ENCODE assay signal across 17 cellular contexts in the genomic region with DNA sequence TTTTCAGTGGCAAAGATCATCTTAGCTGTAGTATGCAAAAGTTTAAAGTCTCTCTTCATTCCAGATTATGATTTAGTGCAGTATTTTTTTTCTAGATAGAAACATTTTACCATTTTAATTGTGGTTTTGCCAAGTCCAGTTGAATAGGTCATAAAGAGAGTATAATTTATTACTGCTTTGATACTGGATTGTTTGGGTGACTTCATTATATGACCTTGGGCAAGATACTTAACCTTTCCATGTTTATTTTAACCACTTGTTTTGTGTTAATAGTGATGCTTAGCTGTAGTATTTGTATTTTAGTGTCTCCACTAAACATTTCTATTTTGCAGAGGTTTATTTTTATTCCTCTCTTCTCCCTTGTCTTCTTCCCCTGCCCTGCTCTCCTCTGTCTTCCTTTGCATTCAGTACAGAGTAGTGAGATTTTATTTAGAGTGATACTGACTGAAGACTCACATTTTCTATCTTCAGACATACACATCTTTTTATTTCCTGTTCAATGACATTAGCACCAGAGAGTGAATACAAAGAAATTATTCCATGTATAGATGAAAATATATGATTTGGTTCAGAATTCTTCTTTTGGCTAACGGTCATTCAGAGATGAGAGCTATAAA.
DNase-seq lines count a peak whose midpoint lies in the region; ATAC-seq and TF ChIP-seq lines count a peak whose summit lies in the region.
"Had no signal": no experiment of that assay in that cellular context is flagged by ENCODE, and none has a peak within 500 bp of the region (broad histone marks: within the 10 kb centered on the region; RNA-seq: fewer than 3 reads in every experiment).

No MANE protein-coding gene starts in this region.

- DNase-seq in heart right ventricle (no peak), right cardiac atrium (no peak), T-helper 17 cell (no peak), left kidney (ENCODE audit: low read depth, low spot score) (peak; percentile 35), uterus (no peak), germinal center (ENCODE audit: low spot score) (no peak), DMS153 (lab: John Stamatoyannopoulos, UW) (no peak)
- DNase-seq: activated CD4-positive, CD25-positive, alpha-beta regulatory T cell; NCI-H146; NCI-H510A treated with DMSO at 0.1 percent for 48 hours; ovary; PC-9; SW 1271 had no signal

- TF ChIP-seq CTCF in heart right ventricle (IDR thresholded peaks at IDR 0.05) (no peak), uterus (IDR thresholded peaks at IDR 0.05) (no peak)

- peak overlapping the region in 4 of 10 donors; percentile 7 to 58 (median 54) for H3K4me3 ChIP-seq in heart right ventricle
- no peak overlapping the region for H3K4me3 ChIP-seq in right cardiac atrium (ENCODE audit: low read length)
- no peak overlapping the region for H3K4me3 ChIP-seq in uterus
- H3K4me3 ChIP-seq: ovary, PC-9, vagina had no signal

- H3K27ac Mint-ChIP-seq in T-helper 17 cell: peak overlapping the region; percentile 56
- H3K27ac Mint-ChIP-seq: stimulated activated naive CD8-positive, alpha-beta T cell treated with anti-CD3 and anti-CD28 coated beads, Interleukin-15, Interleukin-2, amounts not matched to agents 100 ng/mL and 50 ng/mL, for 24 hours had no signal

- H3K4me3 Mint-ChIP-seq in T-helper 17 cell: no peak overlapping the region

- H3K4me1 ChIP-seq in heart right ventricle: peaks cover 0 to 50% (median 22%) of the 10 kb centered on the region in 9 donors
- no peaks in the 10 kb centered on the region for H3K4me1 ChIP-seq in right cardiac atrium (ENCODE audit: control insufficient read depth, insufficient read depth, low read length)
- peaks cover 0 to 7% of the 10 kb centered on the region in 2 donors for H3K4me1 ChIP-seq in uterus

- 46 to 61% methylated on average over 1 of the region's 1 CpG for whole genome bisulfite sequencing in heart right ventricle, 2 donors
- 71% methylated on average over 1 of the region's 1 CpG for WGBS in right cardiac atrium

- H3K36me3 Mint-ChIP-seq in T-helper 17 cell (ENCODE audit: low read depth): peaks cover 4% of the 10 kb centered on the region

- no peaks in the 10 kb centered on the region for H3K9me3 ChIP-seq in heart right ventricle
- H3K9me3 ChIP-seq in right cardiac atrium (ENCODE audit: control insufficient read depth, low read length): no peaks in the 10 kb centered on the region
- no peaks in the 10 kb centered on the region for H3K9me3 ChIP-seq in T-helper 17 cell (ENCODE audit: control insufficient read depth, low read length, poor library complexity, severe bottlenecking)
- H3K9me3 ChIP-seq in uterus: no peaks in the 10 kb centered on the region
- H3K9me3 ChIP-seq: ovary, vagina had no signal

- peaks cover 7% of the 10 kb centered on the region for H3K4me1 Mint-ChIP-seq in T-helper 17 cell

- intact Hi-C loops in heart right ventricle (cut with DNase I) (no loop called here), right cardiac atrium (cut with DNase I) (no loop called here), uterus (cut with DNase I; ENCODE audit: low total_unique reads) (no loop called here)

- no peak for ATAC-seq in heart right ventricle
- no peak for ATAC-seq in right cardiac atrium
- no peak for ATAC-seq in T-helper 17 cell
- no peak for ATAC-seq in GM18873 (IDR thresholded peaks at IDR 0.05; ENCODE audit: low FRiP score, unreplicated experiment)
- ATAC-seq: esophagus mucosa had no signal

- H3K27ac ChIP-seq in heart right ventricle (peak overlapping the region in 9 of 10 donors; percentile 29 to 89 (median 77)), right cardiac atrium (ENCODE audit: low read length) (no peak overlapping the region), uterus (peak overlapping the region; percentile 65 to 86)
- H3K27ac ChIP-seq: PC-9 had no signal

- H3K27me3 ChIP-seq in heart right ventricle: no peaks in the 10 kb centered on the region
- no peaks in the 10 kb centered on the region for H3K27me3 ChIP-seq in right cardiac atrium (ENCODE audit: control insufficient read depth, insufficient read depth)
- H3K27me3 ChIP-seq in uterus: no peaks in the 10 kb centered on the region
- H3K27me3 ChIP-seq: ovary, vagina had no signal

- no peak for TF ChIP-seq POLR2A in uterus (IDR thresholded peaks at IDR 0.05)

- H3K27me3 Mint-ChIP-seq in T-helper 17 cell: no peaks in the 10 kb centered on the region
- H3K27me3 Mint-ChIP-seq: stimulated activated naive CD8-positive, alpha-beta T cell treated with anti-CD3 and anti-CD28 coated beads, Interleukin-15, Interleukin-2, amounts not matched to agents 100 ng/mL and 50 ng/mL, for 24 hours had no signal

- H3K36me3 ChIP-seq in heart right ventricle: no peaks in the 10 kb centered on the region
- H3K36me3 ChIP-seq in uterus: no peaks in the 10 kb centered on the region
- H3K36me3 ChIP-seq: ovary, vagina had no signal
